Comparison of ENCODE assay signal across 18 cellular contexts in genomic region chr2:104102615-104103014, GRCh38.
DNase-seq lines count a peak whose midpoint lies in the region; TF ChIP-seq lines count a peak whose summit lies in the region.
"Had no signal": no experiment of that assay in that cellular context is flagged by ENCODE, and none has a peak within 500 bp of the region (broad histone marks: within the 10 kb centered on the region; RNA-seq: fewer than 3 reads in every experiment).

No MANE protein-coding gene starts in this region.

- H3K4me2 ChIP-seq in DOHH2 (ENCODE audit: low read length) = peak overlapping the region; percentile 79
- peak overlapping the region; percentile 29 for H3K4me2 ChIP-seq in Karpas-422 (ENCODE audit: low read depth, low read length, poor library complexity, severe bottlenecking)
- H3K4me2 ChIP-seq in SU-DHL-6 (ENCODE audit: low read depth, low read length, poor library complexity, severe bottlenecking) = peak overlapping the region; percentile 62
- H3K4me2 ChIP-seq: BLaER1 treated with 17β-estradiol and CSF1 and Interleukin-3, amounts not matched to agents 10 nM and 100 nM; GM23338 had no signal

- H3K9me3 ChIP-seq in DOHH2 (ENCODE audit: control insufficient read depth, insufficient read depth, low read length) (peaks cover 28% of the 10 kb centered on the region), Karpas-422 (ENCODE audit: low read length) (peaks cover 4% of the 10 kb centered on the region), SU-DHL-6 (ENCODE audit: insufficient read depth, low read length) (no peaks in the 10 kb centered on the region)
- H3K9me3 ChIP-seq: BE2C; BLaER1 treated with 17β-estradiol and CSF1 and Interleukin-3, amounts not matched to agents 10 nM and 100 nM had no signal

- peak overlapping the region; percentile 97 for H3K27ac ChIP-seq in DOHH2 (ENCODE audit: low read depth, low read length)
- peak overlapping the region; percentile 53 for H3K27ac ChIP-seq in Karpas-422 (ENCODE audit: low read length)
- H3K27ac ChIP-seq in SU-DHL-6 (ENCODE audit: low read depth, low read length) = peak overlapping the region; percentile 91
- H3K27ac ChIP-seq: BLaER1 treated with 17β-estradiol and CSF1 and Interleukin-3, amounts not matched to agents 10 nM and 100 nM had no signal

- H4K20me1 ChIP-seq in DOHH2 (ENCODE audit: control insufficient read depth, insufficient read depth, low read depth, low read length) = no peaks in the 10 kb centered on the region
- no peaks in the 10 kb centered on the region for H4K20me1 ChIP-seq in Karpas-422 (ENCODE audit: insufficient read depth, low read depth, low read length)
- H4K20me1 ChIP-seq in SU-DHL-6 (ENCODE audit: low read depth, low read length) = no peaks in the 10 kb centered on the region
- H4K20me1 ChIP-seq: BLaER1 treated with 17β-estradiol and CSF1 and Interleukin-3, amounts not matched to agents 10 nM and 100 nM had no signal

- H3K9ac ChIP-seq in Karpas-422 (ENCODE audit: low read length) (no peak overlapping the region), SU-DHL-6 (ENCODE audit: low read length) (peak overlapping the region; percentile 16; the same call in 1 of the 2 replicates)
- H3K9ac ChIP-seq: BLaER1 treated with 17β-estradiol and CSF1 and Interleukin-3, amounts not matched to agents 10 nM and 100 nM had no signal

- H3K36me3 Mint-ChIP-seq in activated CD4-positive, alpha-beta memory T cell treated with anti-CD3 and anti-CD28 coated beads, Interleukin-2, amount 10 ng/mL, durations not matched to agents 7 days and 5 days (ENCODE audit: low read depth) = no peaks in the 10 kb centered on the region
- H3K36me3 Mint-ChIP-seq: CD14-positive monocyte had no signal

- H2AFZ ChIP-seq in Karpas-422 (ENCODE audit: low read length) (no peak overlapping the region), SU-DHL-6 (ENCODE audit: low read depth, low read length, severe bottlenecking) (no peak overlapping the region)
- H2AFZ ChIP-seq: GM23338 had no signal

- H3K36me3 ChIP-seq in DOHH2 (ENCODE audit: control insufficient read depth, low read length) (peaks cover 58% of the 10 kb centered on the region), Karpas-422 (ENCODE audit: insufficient read depth, low read length) (no peaks in the 10 kb centered on the region), SU-DHL-6 (ENCODE audit: low read length) (no peaks in the 10 kb centered on the region)
- H3K36me3 ChIP-seq: BE2C; BLaER1 treated with 17β-estradiol and CSF1 and Interleukin-3, amounts not matched to agents 10 nM and 100 nM had no signal

- H3K27me3 ChIP-seq in DOHH2 (ENCODE audit: control insufficient read depth, low read length) (no peaks in the 10 kb centered on the region), Karpas-422 (ENCODE audit: low read length) (no peaks in the 10 kb centered on the region), SU-DHL-6 (ENCODE audit: low read length) (no peaks in the 10 kb centered on the region)
- H3K27me3 ChIP-seq: BE2C; BLaER1 treated with 17β-estradiol and CSF1 and Interleukin-3, amounts not matched to agents 10 nM and 100 nM had no signal

- H3K79me2 ChIP-seq in DOHH2 (ENCODE audit: control insufficient read depth, low read length) (no peaks in the 10 kb centered on the region), Karpas-422 (ENCODE audit: low read length) (no peaks in the 10 kb centered on the region), SU-DHL-6 (ENCODE audit: insufficient read depth, low read length) (peaks cover 6% of the 10 kb centered on the region; the same call in 1 of the 2 replicates)

- POLR2A ChIA-PET in activated CD4-positive, alpha-beta memory T cell treated with anti-CD3 and anti-CD28 coated beads, Interleukin-2, amount 10 ng/mL, durations not matched to agents 7 days and 5 days (lab: Charles Lee) = no interaction called here

- no peak overlapping the region for H3K27ac Mint-ChIP-seq in activated CD4-positive, alpha-beta memory T cell treated with anti-CD3 and anti-CD28 coated beads, Interleukin-2, amount 10 ng/mL, durations not matched to agents 7 days and 5 days
- H3K27ac Mint-ChIP-seq: CD14-positive monocyte; CD4-positive, alpha-beta T cell; CD8-positive, alpha-beta memory T cell; GM23338; H9 had no signal

- H3K4me1 Mint-ChIP-seq in activated CD4-positive, alpha-beta memory T cell treated with anti-CD3 and anti-CD28 coated beads, Interleukin-2, amount 10 ng/mL, durations not matched to agents 7 days and 5 days = no peaks in the 10 kb centered on the region
- H3K4me1 Mint-ChIP-seq: CD14-positive monocyte; CD8-positive, alpha-beta memory T cell; GM23338; H9 had no signal

- H3F3A ChIP-seq in DOHH2 (ENCODE audit: control insufficient read depth, insufficient read depth) (peaks cover 25% of the 10 kb centered on the region), SU-DHL-6 (ENCODE audit: insufficient read depth) (peaks cover 55% of the 10 kb centered on the region)

- H3K9me2 ChIP-seq in DOHH2 (replicated peaks; ENCODE audit: control insufficient read depth, low read length) (no peaks in the 10 kb centered on the region), Karpas-422 (replicated peaks; ENCODE audit: insufficient read depth, low read length) (no peaks in the 10 kb centered on the region), SU-DHL-6 (replicated peaks; ENCODE audit: insufficient read depth, low read length) (no peaks in the 10 kb centered on the region)

- H3K4me3 Mint-ChIP-seq in activated CD4-positive, alpha-beta memory T cell treated with anti-CD3 and anti-CD28 coated beads, Interleukin-2, amount 10 ng/mL, durations not matched to agents 7 days and 5 days = no peak overlapping the region
- H3K4me3 Mint-ChIP-seq: CD14-positive monocyte; CD4-positive, alpha-beta T cell; CD8-positive, alpha-beta memory T cell; GM23338; H9 had no signal

- peaks cover 5% of the 10 kb centered on the region for H3K9me3 Mint-ChIP-seq in activated CD4-positive, alpha-beta memory T cell treated with anti-CD3 and anti-CD28 coated beads, Interleukin-2, amount 10 ng/mL, durations not matched to agents 7 days and 5 days
- H3K9me3 Mint-ChIP-seq: CD4-positive, alpha-beta T cell; GM23338; H9 had no signal

- H3K27me3 Mint-ChIP-seq in activated CD4-positive, alpha-beta memory T cell treated with anti-CD3 and anti-CD28 coated beads, Interleukin-2, amount 10 ng/mL, durations not matched to agents 7 days and 5 days = no peaks in the 10 kb centered on the region
- H3K27me3 Mint-ChIP-seq: CD4-positive, alpha-beta T cell; CD8-positive, alpha-beta memory T cell had no signal

- DNase-seq in Karpas-422 = peak; percentile 57
- DNase-seq in NCI-H526 treated with DMSO at 0.1 percent for 48 hours (lab: John Stamatoyannopoulos, UW) = peak; percentile 80
- DNase-seq in AML-193 (lab: John Stamatoyannopoulos, UW) = no peak
- DNase-seq in pons (ENCODE audit: low spot score) = no peak
- no peak for DNase-seq in activated CD4-positive, alpha-beta memory T cell treated with anti-CD3 and anti-CD28 coated beads, Interleukin-2, amount 10 ng/mL, durations not matched to agents 7 days and 5 days
- DNase-seq: BE2C; CD4-positive, alpha-beta T cell; CD8-positive, alpha-beta memory T cell; DMS53; DMS79 treated with DMSO at 0.1 percent for 48 hours; GDM1; H9 had no signal

- H3K4me3 ChIP-seq in DOHH2 (ENCODE audit: low read length) (peak overlapping the region; percentile 59), Karpas-422 (ENCODE audit: low read length) (no peak overlapping the region), SU-DHL-6 (ENCODE audit: insufficient read depth, low read length, poor library complexity, severe bottlenecking) (peak overlapping the region; percentile 14)
- H3K4me3 ChIP-seq: BLaER1 treated with 17β-estradiol and CSF1 and Interleukin-3, amounts not matched to agents 10 nM and 100 nM; GM12878; GM23338 had no signal

- H3K4me1 ChIP-seq in DOHH2 (ENCODE audit: control insufficient read depth, low read length) (peaks cover 76% of the 10 kb centered on the region), Karpas-422 (ENCODE audit: low read length) (peaks cover 29% of the 10 kb centered on the region)
- H3K4me1 ChIP-seq: BE2C; BLaER1 treated with 17β-estradiol and CSF1 and Interleukin-3, amounts not matched to agents 10 nM and 100 nM had no signal

- CTCF ChIA-PET in activated CD4-positive, alpha-beta memory T cell treated with anti-CD3 and anti-CD28 coated beads, Interleukin-2, amount 10 ng/mL, durations not matched to agents 7 days and 5 days (lab: Charles Lee) = no interaction called here

- TF ChIP-seq CTCF in DOHH2 (IDR thresholded peaks at IDR 0.05; ENCODE audit: low read depth, low read length, poor library complexity, severe bottlenecking) = no peak
- TF ChIP-seq CTCF in SU-DHL-6 (IDR thresholded peaks at IDR 0.05; ENCODE audit: insufficient read depth, low read length, poor library complexity, severe bottlenecking) = no peak

Comparison
In these comparisons a context has a peak if more than half of its experiments do, and no peak if none do; other contexts are left out.
1. H3K4me2 ChIP-seq: peak in every context shown above with its lines; median percentile 79 in DOHH2; 62 in SU-DHL-6; 29 in Karpas-422.
2. DNase-seq: peak in Karpas-422 (single experiment) and NCI-H526 treated with DMSO at 0.1 percent for 48 hours (single experiment); none in AML-193 (0 of 2), pons (single experiment) and activated CD4-positive, alpha-beta memory T cell treated with anti-CD3 and anti-CD28 coated beads, Interleukin-2, amount 10 ng/mL, durations not matched to agents 7 days and 5 days (single experiment).
3. Peak in every context shown above with its lines, with median percentiles within 50 percentile points of each other: H3K27ac ChIP-seq.